1 cellular context compared by ENCODE assay signal in genomic region chr3:72919520-72919919, GRCh38.
TF ChIP-seq lines count a peak whose summit lies in the region.

No MANE protein-coding gene starts in this region.

TF ChIP-seq in HepG2, 621 proteins besides CTCF, POLR2A, EP300 and RAD21:
- TF ChIP-seq ATF4 (CRISPR knock-in tag; IDR thresholded peaks at IDR 0.05) (no peak), PRPF4 (IDR thresholded peaks at IDR 0.05; ENCODE audit: low read depth, low read length, poor library complexity, severe bottlenecking) (no peak), ZBTB33 (CRISPR knock-in tag; IDR thresholded peaks at IDR 0.05) (peak; percentile 52; the same call in 1 of the 2 replicates)
